Comparison of ENCODE assay signal across 9 cellular contexts in genomic region chr2:134207589-134208209, GRCh38. TPM values are rescaled to one million over a fixed set of nuclear protein-coding genes. Genes with fewer than 3 reads are reported as not detected.
A peak's percentile ranks its signal among the peaks of the same experiment; 100 is the strongest.
DNase-seq lines count a peak whose midpoint lies in the region; ATAC-seq, FAIRE-seq and TF ChIP-seq lines count a peak whose summit lies in the region.
"Had no signal": no experiment of that assay in that cellular context is flagged by ENCODE, and none has a peak within 500 bp of the region (broad histone marks: within the 10 kb centered on the region; RNA-seq: fewer than 3 reads in every experiment).

No MANE protein-coding gene starts in this region.

- peaks cover 20% of the 10 kb centered on the region for H3F3A ChIP-seq in neural cell (ENCODE audit: insufficient read depth, low read length, poor library complexity, severe bottlenecking)

- POLR2A ChIA-PET in activated CD8-positive, alpha-beta T cell treated with anti-CD3 and anti-CD28 coated beads, Interleukin-2, amount 10 ng/mL, durations not matched to agents 7 days and 5 days (lab: Charles Lee), result interaction anchor here (1.0 to 1.4 kb wide), 2 partner anchors 12 to 87 kb away, joined by 3 to 4 read pairs; no protein-coding TSS in a partner anchor

- H3K9me2 ChIP-seq in neural cell (ENCODE audit: insufficient read depth, low read length), result no peaks in the 10 kb centered on the region

- H3K4me3 ChIP-seq in GM06990 (replicated peaks; ENCODE audit: low read depth, low read length) (no peak overlapping the region), epithelial cell of esophagus (ENCODE audit: low read length) (no peak overlapping the region), neural cell (ENCODE audit: low read length) (no peak overlapping the region)

- peak; percentile 90 for ATAC-seq in activated CD8-positive, alpha-beta T cell treated with anti-CD3 and anti-CD28 coated beads, Interleukin-2, amount 10 ng/mL, durations not matched to agents 7 days and 5 days
- ATAC-seq in HG03469 (IDR thresholded peaks at IDR 0.05; ENCODE audit: unreplicated experiment), result no peak

- no peak for FAIRE-seq in urothelium cell line (lab: Jason Lieb, UNC)
- FAIRE-seq: colon had no signal

- H3K27me3 ChIP-seq in GM06990 (replicated peaks; ENCODE audit: control insufficient read depth, insufficient read depth, low read length) (no peaks in the 10 kb centered on the region), neural cell (ENCODE audit: insufficient read depth, low read depth, low read length) (no peaks in the 10 kb centered on the region)

- no peaks in the 10 kb centered on the region for H3K79me2 ChIP-seq in neural cell (replicated peaks; ENCODE audit: insufficient read depth, low read length)

- no peaks in the 10 kb centered on the region for H3K9me3 ChIP-seq in neural cell (ENCODE audit: low read length)

- no peak overlapping the region for H3K27ac Mint-ChIP-seq in activated CD8-positive, alpha-beta T cell treated with anti-CD3 and anti-CD28 coated beads, Interleukin-2, amount 10 ng/mL, durations not matched to agents 7 days and 5 days

- no peaks in the 10 kb centered on the region for H3K9me3 Mint-ChIP-seq in activated CD8-positive, alpha-beta T cell treated with anti-CD3 and anti-CD28 coated beads, Interleukin-2, amount 10 ng/mL, durations not matched to agents 7 days and 5 days (ENCODE audit: insufficient read depth)

- H3K9ac ChIP-seq in neural cell (ENCODE audit: low read length), result no peak overlapping the region

- CTCF ChIA-PET in activated CD8-positive, alpha-beta T cell treated with anti-CD3 and anti-CD28 coated beads, Interleukin-2, amount 10 ng/mL, durations not matched to agents 7 days and 5 days (lab: Charles Lee), result interaction anchor here (0.6 to 8.2 kb wide), 22 partner anchors 9 to 323 kb away, joined by 3 to 160 read pairs (median 5); partner anchors contain the start of gene MGAT5

- H3K27me3 Mint-ChIP-seq in activated CD8-positive, alpha-beta T cell treated with anti-CD3 and anti-CD28 coated beads, Interleukin-2, amount 10 ng/mL, durations not matched to agents 7 days and 5 days (ENCODE audit: low read depth), result no peaks in the 10 kb centered on the region

- H4K20me1 ChIP-seq in neural cell (ENCODE audit: insufficient read depth), result no peaks in the 10 kb centered on the region

- no peak overlapping the region for H2AFZ ChIP-seq in neural cell (ENCODE audit: low read depth, low read length)

- H3K36me3 Mint-ChIP-seq in activated CD8-positive, alpha-beta T cell treated with anti-CD3 and anti-CD28 coated beads, Interleukin-2, amount 10 ng/mL, durations not matched to agents 7 days and 5 days (ENCODE audit: low read depth), result no peaks in the 10 kb centered on the region

- DNase-seq in GM06990 (ENCODE audit: extremely low read depth, insufficient read length), result no peak
- peak; percentile 47 for DNase-seq in HCEC 1CT
- DNase-seq in NCI-H2227 treated with DMSO at 0.1 percent for 48 hours (lab: John Stamatoyannopoulos, UW), result peak; percentile 19
- peak; percentile 68 for DNase-seq in activated CD8-positive, alpha-beta T cell treated with anti-CD3 and anti-CD28 coated beads, Interleukin-2, amount 10 ng/mL, durations not matched to agents 7 days and 5 days
- DNase-seq in epithelial cell of esophagus (ENCODE audit: low read depth), result peak; percentile 78
- DNase-seq in urothelium cell line (ENCODE audit: low spot score), result peak; percentile 23

- peak; percentile 39 for TF ChIP-seq RAD21 in neural cell (conservative IDR thresholded peaks at IDR 0.05)

- no peak overlapping the region for H3K4me2 ChIP-seq in neural cell (ENCODE audit: low read length)

- H3K36me3 ChIP-seq in GM06990 (ENCODE audit: control insufficient read depth, insufficient read depth, low read length) (no peaks in the 10 kb centered on the region; the same call in 1 of the 2 replicates), neural cell (ENCODE audit: insufficient read depth, low read length) (no peaks in the 10 kb centered on the region)

- H3K4me3 Mint-ChIP-seq in activated CD8-positive, alpha-beta T cell treated with anti-CD3 and anti-CD28 coated beads, Interleukin-2, amount 10 ng/mL, durations not matched to agents 7 days and 5 days, result no peak overlapping the region

- H3K4me1 Mint-ChIP-seq in activated CD8-positive, alpha-beta T cell treated with anti-CD3 and anti-CD28 coated beads, Interleukin-2, amount 10 ng/mL, durations not matched to agents 7 days and 5 days (ENCODE audit: low read depth), result peaks cover 10% of the 10 kb centered on the region

- TF ChIP-seq CTCF in GM06990 (IDR thresholded peaks at IDR 0.05; ENCODE audit: insufficient read depth, low read length, poor library complexity, severe bottlenecking) (peak; percentile 84), epithelial cell of esophagus (IDR thresholded peaks at IDR 0.05; ENCODE audit: insufficient read depth, low read depth, low read length, missing control alignments) (peak; percentile 78), neural cell (IDR thresholded peaks at IDR 0.05; ENCODE audit: poor library complexity, severe bottlenecking) (peak; percentile 50)

- no peak for TF ChIP-seq EP300 in neural cell (conservative IDR thresholded peaks at IDR 0.05; ENCODE audit: poor library complexity, severe bottlenecking)

- H3K27ac ChIP-seq in neural cell (ENCODE audit: low read length), result peak overlapping the region; percentile 94

TF ChIP-seq in neural cell, 6 proteins besides CTCF, POLR2A, EP300 and RAD21:
- TF ChIP-seq TAF1 (IDR thresholded peaks at IDR 0.05; ENCODE audit: low read depth) (no peak), REST (IDR thresholded peaks at IDR 0.05; ENCODE audit: borderline replicate concordance) (no peak), EZH2 (IDR thresholded peaks at IDR 0.05; ENCODE audit: borderline replicate concordance, insufficient read depth, low read length, poor library complexity, severe bottlenecking) (no peak), SMC3 (conservative IDR thresholded peaks at IDR 0.05; ENCODE audit: poor library complexity) (peak; percentile 48)

RNA-seq across cellular contexts. Expression of gene MGAT5, which starts 46.2 kb away (rescaled TPM):
- 10 to 100 TPM; 48.5 to 54.3 TPM for total RNA-seq in activated CD8-positive, alpha-beta T cell treated with anti-CD3 and anti-CD28 coated beads, Interleukin-2, amount 10 ng/mL, durations not matched to agents 7 days and 5 days
- polyA plus RNA-seq in neural cell, result 40.9 and 42.1 TPM in 2 replicates
- 124 and 128 TPM in 2 replicates for polyA minus RNA-seq in neural cell
